Comparison of ENCODE assay signal across 8 cellular contexts in genomic region chr13:28047784-28048388, GRCh38. TPM values are rescaled to one million over a fixed set of nuclear protein-coding genes. Genes with fewer than 3 reads are reported as not detected.
DNase-seq lines count a peak whose midpoint lies in the region; ATAC-seq and TF ChIP-seq lines count a peak whose summit lies in the region.

No MANE protein-coding gene starts in this region.

- CTCF ChIA-PET in naive thymus-derived CD4-positive, alpha-beta T cell (lab: Charles Lee): no interaction called here
- CTCF ChIA-PET in WTC11 (lab: Charles Lee): no interaction called here

- H3K4me1 Mint-ChIP-seq in naive thymus-derived CD4-positive, alpha-beta T cell: peaks cover 0 to 12% (median 6%) of the 10 kb centered on the region in 7 donors
- peaks cover 29% of the 10 kb centered on the region for H3K4me1 Mint-ChIP-seq in WTC11

- DNase-seq in NB4 (ENCODE audit: low read depth) (peak; percentile 89), occipital lobe (lab: John Stamatoyannopoulos, UW) (no peak), cerebellar cortex (ENCODE audit: low spot score) (no peak), WTC11 (ENCODE audit: low spot score) (no peak)
- DNase-seq in naive thymus-derived CD4-positive, alpha-beta T cell: no peak

- no peak overlapping the region for H3K27ac ChIP-seq in naive thymus-derived CD4-positive, alpha-beta T cell (ENCODE audit: low read depth, low read length)

- H3K27ac Mint-ChIP-seq in naive thymus-derived CD4-positive, alpha-beta T cell: peak overlapping the region in 3 of 9 donors; percentile 28 to 71 (median 31)
- no peak overlapping the region for H3K27ac Mint-ChIP-seq in WTC11

- no peak for TF ChIP-seq POLR2A in NB4 (IDR thresholded peaks at IDR 0.05; ENCODE audit: extremely low read depth, insufficient read length)

- H3K27me3 Mint-ChIP-seq in naive thymus-derived CD4-positive, alpha-beta T cell: peaks cover 0 to 14% (median 0%) of the 10 kb centered on the region in 5 donors
- H3K27me3 Mint-ChIP-seq in WTC11 (ENCODE audit: low read depth): peaks cover 43% of the 10 kb centered on the region

- no peak overlapping the region for H3K4me3 ChIP-seq in NB4 (ENCODE audit: low read depth, low read length)
- no peak overlapping the region for H3K4me3 ChIP-seq in naive thymus-derived CD4-positive, alpha-beta T cell (ENCODE audit: low read length)

- H3K9me3 ChIP-seq in naive thymus-derived CD4-positive, alpha-beta T cell (ENCODE audit: control insufficient read depth in 2 of 3, low read length in 3 of 3): no peaks in the 10 kb centered on the region

- peaks cover 0 to 2% (median 0%) of the 10 kb centered on the region in 5 donors for H3K36me3 Mint-ChIP-seq in naive thymus-derived CD4-positive, alpha-beta T cell
- no peaks in the 10 kb centered on the region for H3K36me3 Mint-ChIP-seq in WTC11

- ATAC-seq in GM19023 (IDR thresholded peaks at IDR 0.05; ENCODE audit: unreplicated experiment) (peak; percentile 89), HG02798 (IDR thresholded peaks at IDR 0.05; ENCODE audit: poor library complexity, unreplicated experiment) (peak; percentile 91), SK-N-SH treated with all-trans-retinoic acid at 6 μM for 48 hours (no peak), WTC11 (no peak)
- peak; percentile 64 for ATAC-seq in naive thymus-derived CD4-positive, alpha-beta T cell

- H3K27me3 ChIP-seq in naive thymus-derived CD4-positive, alpha-beta T cell (ENCODE audit: control insufficient read depth in 2 of 2, insufficient read depth in 2 of 2, low read length in 2 of 2): no peaks in the 10 kb centered on the region

- peaks cover 0 to 2% (median 0%) of the 10 kb centered on the region in 11 donors for H3K9me3 Mint-ChIP-seq in naive thymus-derived CD4-positive, alpha-beta T cell
- H3K9me3 Mint-ChIP-seq in WTC11: peaks cover 4% of the 10 kb centered on the region; the same call in 1 of the 2 replicates

- intact Hi-C loops in naive thymus-derived CD4-positive, alpha-beta T cell (cut with micrococcal nuclease): no loop called here

- H3K4me3 Mint-ChIP-seq in naive thymus-derived CD4-positive, alpha-beta T cell: no peak overlapping the region
- no peak overlapping the region for H3K4me3 Mint-ChIP-seq in WTC11

- POLR2A ChIA-PET in naive thymus-derived CD4-positive, alpha-beta T cell (lab: Charles Lee): no interaction called here
- POLR2A ChIA-PET in WTC11 (lab: Charles Lee): no interaction called here

- no peaks in the 10 kb centered on the region for H3K36me3 ChIP-seq in naive thymus-derived CD4-positive, alpha-beta T cell (ENCODE audit: control insufficient read depth in 2 of 3, insufficient read depth in 3 of 3, low read length in 3 of 3)

- no peaks in the 10 kb centered on the region for H3K4me1 ChIP-seq in naive thymus-derived CD4-positive, alpha-beta T cell (ENCODE audit: control insufficient read depth in 2 of 2, insufficient read depth in 2 of 2, low read length in 2 of 2)

- no peak for TF ChIP-seq CTCF in NB4 (IDR thresholded peaks at IDR 0.05; ENCODE audit: low read depth, low read length)
- TF ChIP-seq CTCF in WTC11 (IDR thresholded peaks at IDR 0.05): no peak

TF ChIP-seq in SK-N-SH treated with all-trans-retinoic acid at 6 μM for 48 hours, 23 proteins besides CTCF, POLR2A, EP300 and RAD21:
- TF ChIP-seq ZC3H10 (CRISPR knock-in tag; IDR thresholded peaks at IDR 0.05) (no peak), ZNF70 (CRISPR knock-in tag; IDR thresholded peaks at IDR 0.05) (no peak), TCF4 (CRISPR knock-in tag; IDR thresholded peaks at IDR 0.05; ENCODE audit: borderline replicate concordance) (no peak), ISL1 (CRISPR knock-in tag; IDR thresholded peaks at IDR 0.05) (no peak), CREB5 (CRISPR knock-in tag; IDR thresholded peaks at IDR 0.05; ENCODE audit: low read depth) (no peak), SNAI2 (CRISPR knock-in tag; IDR thresholded peaks at IDR 0.05) (no peak), CSRNP3 (CRISPR knock-in tag; IDR thresholded peaks at IDR 0.05) (no peak), CSDC2 (CRISPR knock-in tag; IDR thresholded peaks at IDR 0.05) (no peak), ESRRG (CRISPR knock-in tag; IDR thresholded peaks at IDR 0.05) (no peak), BACH2 (CRISPR knock-in tag; IDR thresholded peaks at IDR 0.05; ENCODE audit: borderline replicate concordance) (no peak), ZFP3 (CRISPR knock-in tag; IDR thresholded peaks at IDR 0.05) (no peak), OSR1 (CRISPR knock-in tag; IDR thresholded peaks at IDR 0.05) (no peak)

TF ChIP-seq in WTC11, 78 proteins besides CTCF, POLR2A, EP300 and RAD21 (continues in another document):
- no peak for TF ChIP-seq AFF4 (CRISPR knock-in tag; IDR thresholded peaks at IDR 0.05; ENCODE audit: borderline replicate concordance)
- TF ChIP-seq PRDM15 (CRISPR knock-in tag; IDR thresholded peaks at IDR 0.05): no peak
- no peak for TF ChIP-seq GRHL2 (CRISPR knock-in tag; IDR thresholded peaks at IDR 0.05; ENCODE audit: insufficient replicate concordance, severe bottlenecking)
- TF ChIP-seq ZSCAN18 (CRISPR knock-in tag; IDR thresholded peaks at IDR 0.05): no peak
- no peak for TF ChIP-seq ZNF423 (CRISPR knock-in tag; IDR thresholded peaks at IDR 0.05)
- TF ChIP-seq TCF7 (CRISPR knock-in tag; IDR thresholded peaks at IDR 0.05; ENCODE audit: low read depth): no peak
- no peak for TF ChIP-seq PRRX2 (CRISPR knock-in tag; IDR thresholded peaks at IDR 0.05)
- TF ChIP-seq ELF4 (CRISPR knock-in tag; IDR thresholded peaks at IDR 0.05; ENCODE audit: low read depth): no peak
- no peak for TF ChIP-seq ZNF416 (CRISPR knock-in tag; IDR thresholded peaks at IDR 0.05)

RNA-seq across cellular contexts. Expression of gene FLT3, which starts 52.5 kb away (rescaled TPM):
- total RNA-seq in naive thymus-derived CD4-positive, alpha-beta T cell: 1 to 10 TPM in 1 of 5 experiments, under 1 TPM in 1, not detected in 3; 0.77 to 3.4 TPM
- not detected for polyA plus RNA-seq in naive thymus-derived CD4-positive, alpha-beta T cell
- total RNA-seq in occipital lobe (3.1 TPM), WTC11 (2021) (0.15 to 0.34 TPM (median 0.16 TPM) in 3 replicates)

RNA-seq across cellular contexts. Expression of gene URAD, which starts 59.4 kb away (rescaled TPM):
- not detected for total RNA-seq in naive thymus-derived CD4-positive, alpha-beta T cell
- polyA plus RNA-seq in naive thymus-derived CD4-positive, alpha-beta T cell: not detected
- total RNA-seq in occipital lobe (not detected), WTC11 (2021) (not detected in 3 replicates)

Comparison
In these comparisons a context has a peak if more than half of its experiments do, and no peak if none do; other contexts are left out.
1. ATAC-seq: peak in GM19023 (single experiment), HG02798 (single experiment) and naive thymus-derived CD4-positive, alpha-beta T cell (single experiment); none in SK-N-SH treated with all-trans-retinoic acid at 6 μM for 48 hours (single experiment) and WTC11 (single experiment).